Comparison of ENCODE assay signal across 1 cellular context in the genomic region with DNA sequence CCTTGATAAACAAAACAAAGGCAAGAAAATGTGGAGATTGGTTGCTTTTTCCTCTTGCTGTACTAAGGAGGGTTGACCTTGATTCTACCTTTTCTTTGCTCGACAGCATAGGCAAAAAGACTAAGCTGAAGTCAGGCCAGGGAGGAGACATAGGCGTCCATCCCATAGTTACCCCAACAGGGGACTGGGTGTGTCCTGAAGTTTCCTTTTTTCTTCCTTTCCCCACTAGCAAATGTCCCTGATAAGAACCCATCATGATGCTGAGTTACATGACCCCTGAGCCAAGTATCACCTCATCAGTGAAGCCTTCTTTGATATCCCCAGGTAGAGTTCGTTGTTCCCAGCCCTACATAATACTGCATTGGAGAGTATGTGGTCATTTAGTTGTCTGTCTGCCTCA.
TF ChIP-seq lines count a peak whose summit lies in the region.

No MANE protein-coding gene starts in this region.

TF ChIP-seq in HepG2, 621 proteins besides CTCF, POLR2A, EP300 and RAD21 (continued from another document):
- TF ChIP-seq, protein P1, sequence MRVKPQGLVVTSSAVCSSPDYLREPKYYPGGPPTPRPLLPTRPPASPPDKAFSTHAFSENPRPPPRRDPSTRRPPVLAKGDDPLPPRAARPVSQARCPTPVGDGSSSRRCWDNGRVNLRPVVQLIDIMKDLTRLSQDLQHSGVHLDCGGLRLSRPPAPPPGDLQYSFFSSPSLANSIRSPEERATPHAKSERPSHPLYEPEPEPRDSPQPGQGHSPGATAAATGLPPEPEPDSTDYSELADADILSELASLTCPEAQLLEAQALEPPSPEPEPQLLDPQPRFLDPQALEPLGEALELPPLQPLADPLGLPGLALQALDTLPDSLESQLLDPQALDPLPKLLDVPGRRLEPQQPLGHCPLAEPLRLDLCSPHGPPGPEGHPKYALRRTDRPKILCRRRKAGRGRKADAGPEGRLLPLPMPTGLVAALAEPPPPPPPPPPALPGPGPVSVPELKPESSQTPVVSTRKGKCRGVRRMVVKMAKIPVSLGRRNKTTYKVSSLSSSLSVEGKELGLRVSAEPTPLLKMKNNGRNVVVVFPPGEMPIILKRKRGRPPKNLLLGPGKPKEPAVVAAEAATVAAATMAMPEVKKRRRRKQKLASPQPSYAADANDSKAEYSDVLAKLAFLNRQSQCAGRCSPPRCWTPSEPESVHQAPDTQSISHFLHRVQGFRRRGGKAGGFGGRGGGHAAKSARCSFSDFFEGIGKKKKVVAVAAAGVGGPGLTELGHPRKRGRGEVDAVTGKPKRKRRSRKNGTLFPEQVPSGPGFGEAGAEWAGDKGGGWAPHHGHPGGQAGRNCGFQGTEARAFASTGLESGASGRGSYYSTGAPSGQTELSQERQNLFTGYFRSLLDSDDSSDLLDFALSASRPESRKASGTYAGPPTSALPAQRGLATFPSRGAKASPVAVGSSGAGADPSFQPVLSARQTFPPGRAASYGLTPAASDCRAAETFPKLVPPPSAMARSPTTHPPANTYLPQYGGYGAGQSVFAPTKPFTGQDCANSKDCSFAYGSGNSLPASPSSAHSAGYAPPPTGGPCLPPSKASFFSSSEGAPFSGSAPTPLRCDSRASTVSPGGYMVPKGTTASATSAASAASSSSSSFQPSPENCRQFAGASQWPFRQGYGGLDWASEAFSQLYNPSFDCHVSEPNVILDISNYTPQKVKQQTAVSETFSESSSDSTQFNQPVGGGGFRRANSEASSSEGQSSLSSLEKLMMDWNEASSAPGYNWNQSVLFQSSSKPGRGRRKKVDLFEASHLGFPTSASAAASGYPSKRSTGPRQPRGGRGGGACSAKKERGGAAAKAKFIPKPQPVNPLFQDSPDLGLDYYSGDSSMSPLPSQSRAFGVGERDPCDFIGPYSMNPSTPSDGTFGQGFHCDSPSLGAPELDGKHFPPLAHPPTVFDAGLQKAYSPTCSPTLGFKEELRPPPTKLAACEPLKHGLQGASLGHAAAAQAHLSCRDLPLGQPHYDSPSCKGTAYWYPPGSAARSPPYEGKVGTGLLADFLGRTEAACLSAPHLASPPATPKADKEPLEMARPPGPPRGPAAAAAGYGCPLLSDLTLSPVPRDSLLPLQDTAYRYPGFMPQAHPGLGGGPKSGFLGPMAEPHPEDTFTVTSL (CRISPR knock-in tag; IDR thresholded peaks at IDR 0.05; ENCODE audit: borderline replicate concordance): no peak
- TF ChIP-seq NR2C2 (CRISPR knock-in tag; IDR thresholded peaks at IDR 0.05; ENCODE audit: borderline replicate concordance) (peak; percentile 11; the same call in 1 of the 2 replicates), ZFY (CRISPR knock-in tag; IDR thresholded peaks at IDR 0.05) (no peak), ZNF713 (CRISPR knock-in tag; IDR thresholded peaks at IDR 0.05) (no peak), ARNTL (CRISPR knock-in tag; IDR thresholded peaks at IDR 0.05) (0 out of 2 replicates have a peak, but pooled peaks have one; percentile 12), CCDC6 (CRISPR knock-in tag; IDR thresholded peaks at IDR 0.05) (0 out of 2 replicates have a peak, but pooled peaks have one; percentile 38), ISX (CRISPR knock-in tag; conservative IDR thresholded peaks at IDR 0.05) (no peak), REPIN1 (CRISPR knock-in tag; IDR thresholded peaks at IDR 0.05; ENCODE audit: borderline replicate concordance, low read depth) (peak; percentile 2; the same call in 1 of the 2 replicates), DNMT1 (CRISPR knock-in tag; IDR thresholded peaks at IDR 0.05) (no peak), SNRNP70 (IDR thresholded peaks at IDR 0.05; ENCODE audit: low read depth, low read length) (no peak)
- TF ChIP-seq, protein P2, sequence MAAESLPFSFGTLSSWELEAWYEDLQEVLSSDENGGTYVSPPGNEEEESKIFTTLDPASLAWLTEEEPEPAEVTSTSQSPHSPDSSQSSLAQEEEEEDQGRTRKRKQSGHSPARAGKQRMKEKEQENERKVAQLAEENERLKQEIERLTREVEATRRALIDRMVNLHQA (CRISPR knock-in tag; IDR thresholded peaks at IDR 0.05): no peak
- TF ChIP-seq, protein P3, sequence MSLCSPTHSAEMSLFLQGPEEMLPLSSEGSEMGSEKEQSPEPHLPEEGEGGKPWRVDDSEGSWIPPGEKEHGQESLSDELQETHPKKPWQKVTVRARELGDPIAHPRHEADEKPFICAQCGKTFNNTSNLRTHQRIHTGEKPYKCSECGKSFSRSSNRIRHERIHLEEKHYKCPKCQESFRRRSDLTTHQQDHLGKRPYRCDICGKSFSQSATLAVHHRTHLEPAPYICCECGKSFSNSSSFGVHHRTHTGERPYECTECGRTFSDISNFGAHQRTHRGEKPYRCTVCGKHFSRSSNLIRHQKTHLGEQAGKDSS (CRISPR knock-in tag; IDR thresholded peaks at IDR 0.05; ENCODE audit: borderline replicate concordance, low read depth): no peak
- TF ChIP-seq, protein P4, sequence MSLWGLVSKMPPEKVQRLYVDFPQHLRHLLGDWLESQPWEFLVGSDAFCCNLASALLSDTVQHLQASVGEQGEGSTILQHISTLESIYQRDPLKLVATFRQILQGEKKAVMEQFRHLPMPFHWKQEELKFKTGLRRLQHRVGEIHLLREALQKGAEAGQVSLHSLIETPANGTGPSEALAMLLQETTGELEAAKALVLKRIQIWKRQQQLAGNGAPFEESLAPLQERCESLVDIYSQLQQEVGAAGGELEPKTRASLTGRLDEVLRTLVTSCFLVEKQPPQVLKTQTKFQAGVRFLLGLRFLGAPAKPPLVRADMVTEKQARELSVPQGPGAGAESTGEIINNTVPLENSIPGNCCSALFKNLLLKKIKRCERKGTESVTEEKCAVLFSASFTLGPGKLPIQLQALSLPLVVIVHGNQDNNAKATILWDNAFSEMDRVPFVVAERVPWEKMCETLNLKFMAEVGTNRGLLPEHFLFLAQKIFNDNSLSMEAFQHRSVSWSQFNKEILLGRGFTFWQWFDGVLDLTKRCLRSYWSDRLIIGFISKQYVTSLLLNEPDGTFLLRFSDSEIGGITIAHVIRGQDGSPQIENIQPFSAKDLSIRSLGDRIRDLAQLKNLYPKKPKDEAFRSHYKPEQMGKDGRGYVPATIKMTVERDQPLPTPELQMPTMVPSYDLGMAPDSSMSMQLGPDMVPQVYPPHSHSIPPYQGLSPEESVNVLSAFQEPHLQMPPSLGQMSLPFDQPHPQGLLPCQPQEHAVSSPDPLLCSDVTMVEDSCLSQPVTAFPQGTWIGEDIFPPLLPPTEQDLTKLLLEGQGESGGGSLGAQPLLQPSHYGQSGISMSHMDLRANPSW (CRISPR knock-in tag; IDR thresholded peaks at IDR 0.05; ENCODE audit: borderline replicate concordance): no peak; the same call in 1 of the 2 replicates
